8 cellular contexts compared by ENCODE assay signal in the genomic region with DNA sequence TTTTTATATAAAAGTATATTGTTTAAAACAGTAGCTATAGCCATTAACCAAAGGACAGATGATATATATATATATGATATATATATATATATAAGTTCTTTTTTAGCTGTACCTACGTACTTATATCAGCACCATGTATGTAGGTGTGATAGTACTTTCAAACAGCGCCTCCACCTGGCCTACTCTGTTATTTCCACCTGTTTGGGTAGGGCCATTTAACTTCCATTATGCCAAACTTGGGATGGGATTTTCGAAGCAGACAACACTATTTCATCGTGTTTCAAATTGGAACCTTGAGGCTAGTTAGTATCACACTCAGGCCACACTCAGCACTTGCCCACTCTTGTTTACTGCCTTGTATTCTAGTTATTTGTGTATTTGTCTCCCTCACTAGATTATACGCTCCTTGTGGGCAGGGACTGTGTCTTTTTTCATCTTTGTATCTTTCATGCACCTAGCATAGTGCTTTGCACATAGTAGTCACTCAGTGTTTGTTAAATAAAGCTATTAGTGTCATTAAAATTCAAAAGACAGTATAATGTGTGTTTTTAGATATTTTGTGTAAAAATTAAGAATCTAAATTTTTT. TPM values are rescaled to one million over a fixed set of nuclear protein-coding genes. Genes with fewer than 3 reads are reported as not detected.
DNase-seq lines count a peak whose midpoint lies in the region; TF ChIP-seq lines count a peak whose summit lies in the region.

No MANE protein-coding gene starts in this region.

- no peak overlapping the region for H3K9ac ChIP-seq in OCI-LY1 (ENCODE audit: low read length)

- H3K4me2 ChIP-seq in OCI-LY1 (ENCODE audit: low read length), result no peak overlapping the region

- peaks cover 47% of the 10 kb centered on the region for H3K36me3 ChIP-seq in OCI-LY1 (ENCODE audit: insufficient read depth, low read length)
- H3K36me3 ChIP-seq in brain microvascular endothelial cell (replicated peaks), result peaks cover 6% of the 10 kb centered on the region
- peaks cover 57% of the 10 kb centered on the region for H3K36me3 ChIP-seq in right atrium auricular region

- DNase-seq in NCI-H82 (lab: John Stamatoyannopoulos, UW) (peak; percentile 36), NCI-H82 treated with DMSO at 0.1 percent for 48 hours (lab: John Stamatoyannopoulos, UW; ENCODE audit: unreplicated experiment) (no peak), brain microvascular endothelial cell (no peak), cerebellar nuclear complex (lab: John Stamatoyannopoulos, UW) (no peak), NCI-H774 (lab: John Stamatoyannopoulos, UW) (no peak), right atrium auricular region (ENCODE audit: low spot score) (no peak)
- peak; percentile 13 for DNase-seq in stimulated activated CD4-positive, alpha-beta T cell treated with anti-CD3 and anti-CD28 coated beads, Interleukin-12 subunit alpha, Interleukin-12 subunit beta, amount 100 ng/mL, for 4 hours

- no peak overlapping the region for H2AFZ ChIP-seq in OCI-LY1 (ENCODE audit: low read length)

- H3K4me3 ChIP-seq in OCI-LY1 (ENCODE audit: low read depth, low read length, poor library complexity, severe bottlenecking) (no peak overlapping the region), brain microvascular endothelial cell (ENCODE audit: low read depth, low read length) (no peak overlapping the region), right atrium auricular region (no peak overlapping the region)

- H3K27ac ChIP-seq in OCI-LY1 (ENCODE audit: low read depth, low read length, poor library complexity, severe bottlenecking), result no peak overlapping the region
- no peak overlapping the region for H3K27ac ChIP-seq in brain microvascular endothelial cell
- no peak overlapping the region for H3K27ac ChIP-seq in right atrium auricular region

- H3K9me3 ChIP-seq in OCI-LY1 (ENCODE audit: low read length), result no peaks in the 10 kb centered on the region
- H3K9me3 ChIP-seq in right atrium auricular region, result no peaks in the 10 kb centered on the region

- H3K4me1 ChIP-seq in OCI-LY1 (ENCODE audit: insufficient read depth, low read length, severe bottlenecking) (no peaks in the 10 kb centered on the region), right atrium auricular region (no peaks in the 10 kb centered on the region)

- in situ Hi-C loops in brain microvascular endothelial cell (cut with HindIII; ENCODE audit: low pct_ligation_motif_present, low sequenced_read_pairs), result no loop called here

- TF ChIP-seq CTCF in OCI-LY1 (IDR thresholded peaks at IDR 0.05; ENCODE audit: low read length) (peak; percentile 44; the same call in 1 of the 2 replicates), brain microvascular endothelial cell (IDR thresholded peaks at IDR 0.05; ENCODE audit: low read depth, low read length, missing control alignments) (peak; percentile 40), right atrium auricular region (IDR thresholded peaks at IDR 0.05) (no peak)

- H3F3A ChIP-seq in OCI-LY1 (ENCODE audit: insufficient read depth, low read length), result no peaks in the 10 kb centered on the region

- no peaks in the 10 kb centered on the region for H4K20me1 ChIP-seq in OCI-LY1 (ENCODE audit: insufficient read depth, low read length)

- H3K9me2 ChIP-seq in OCI-LY1 (ENCODE audit: low read depth, low read length), result no peaks in the 10 kb centered on the region

- H3K27me3 ChIP-seq in OCI-LY1 (ENCODE audit: insufficient read depth, low read length) (no peaks in the 10 kb centered on the region), brain microvascular endothelial cell (replicated peaks) (no peaks in the 10 kb centered on the region), right atrium auricular region (no peaks in the 10 kb centered on the region)

- no peaks in the 10 kb centered on the region for H3K79me2 ChIP-seq in OCI-LY1 (ENCODE audit: insufficient read depth, low read length)

RNA-seq across cellular contexts. Expression of a gene that starts 11.8 kb away (rescaled TPM):
- 100 to 1,000 TPM; 183 to 256 TPM for total RNA-seq in right atrium auricular region

RNA-seq across cellular contexts. Expression of a gene that starts 42.5 kb away (rescaled TPM):
- 10 to 100 TPM; 22.1 to 22.7 TPM for total RNA-seq in right atrium auricular region

Comparison
In these comparisons a context has a peak if more than half of its experiments do, and no peak if none do; other contexts are left out.
1. DNase-seq: peak in NCI-H82 (single experiment) and stimulated activated CD4-positive, alpha-beta T cell treated with anti-CD3 and anti-CD28 coated beads, Interleukin-12 subunit alpha, Interleukin-12 subunit beta, amount 100 ng/mL, for 4 hours (single experiment); none in NCI-H82 treated with DMSO at 0.1 percent for 48 hours (single experiment), brain microvascular endothelial cell (single experiment), cerebellar nuclear complex (0 of 2), NCI-H774 (single experiment) and right atrium auricular region (single experiment).
2. CTCF ChIP-seq: peak in OCI-LY1 (single experiment) and brain microvascular endothelial cell (single experiment); none in right atrium auricular region (0 of 2).